ENCODE assay signal across 14 cellular contexts in the genomic region with DNA sequence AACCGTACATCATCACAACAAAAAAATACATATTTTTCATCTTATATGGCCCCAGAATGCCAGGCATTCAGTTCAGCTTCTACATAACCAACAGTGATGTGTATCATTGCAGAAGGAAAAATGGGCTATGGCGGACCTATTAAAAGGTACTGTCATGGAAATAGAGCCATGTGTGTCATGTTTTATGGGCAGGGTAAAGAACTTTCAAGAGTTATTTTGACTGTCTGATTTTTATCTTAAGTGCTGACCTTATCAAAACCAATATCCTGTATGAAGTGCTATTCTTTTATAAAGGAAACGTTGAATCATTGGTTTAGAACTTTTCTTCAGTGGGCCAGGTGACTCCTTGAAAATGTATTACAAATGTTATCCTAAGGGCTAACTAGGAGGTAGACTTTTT.
"Had no signal": no experiment of that assay in that cellular context is flagged by ENCODE, and none has a peak within 500 bp of the region (broad histone marks: within the 10 kb centered on the region; RNA-seq: fewer than 3 reads in every experiment).

No MANE protein-coding gene starts in this region.

- DNase-seq: activated effector memory CD4-positive, alpha-beta T cell treated with Interleukin-2 at 50 U/mL for 16 hours; activated naive CD4-positive, alpha-beta T cell treated with anti-CD3 and anti-CD28 coated beads, Interleukin-2, amount 10 ng/mL, durations not matched to agents 7 days and 5 days; adrenal gland; hypothalamus; lower lobe of right lung; SHP77 treated with DMSO at 0.1 percent for 48 hours; SK-N-SH; stimulated activated CD4-positive, alpha-beta T cell treated with anti-CD3 and anti-CD28 coated beads, Interleukin-12 subunit alpha, Interleukin-12 subunit beta, amount 100 ng/mL, for 4 hours; stimulated activated CD4-positive, alpha-beta T cell treated with anti-CD3 and anti-CD28 coated beads, Interleukin-1b, Interleukin-23, amount 100 ng/mL, for 48 hours; stimulated activated CD8-positive, alpha-beta memory T cell treated with anti-CD3 and anti-CD28 coated beads, Interleukin-4, amount 100 ng/mL, for 48 hours; stomach; T-cell; T1000 had no signal

- H3K9me3 Mint-ChIP-seq: activated naive CD4-positive, alpha-beta T cell treated with anti-CD3 and anti-CD28 coated beads, Interleukin-2, amount 10 ng/mL, durations not matched to agents 7 days and 5 days; T-cell had no signal

- H3K27me3 Mint-ChIP-seq: activated naive CD4-positive, alpha-beta T cell treated with anti-CD3 and anti-CD28 coated beads, Interleukin-2, amount 10 ng/mL, durations not matched to agents 7 days and 5 days; T-cell; type B pancreatic cell had no signal

- H3K4me3 Mint-ChIP-seq: activated naive CD4-positive, alpha-beta T cell treated with anti-CD3 and anti-CD28 coated beads, Interleukin-2, amount 10 ng/mL, durations not matched to agents 7 days and 5 days; T-cell; type B pancreatic cell had no signal

- ATAC-seq: lower lobe of right lung, T-cell had no signal

- H3K27ac Mint-ChIP-seq: activated naive CD4-positive, alpha-beta T cell treated with anti-CD3 and anti-CD28 coated beads, Interleukin-2, amount 10 ng/mL, durations not matched to agents 7 days and 5 days; T-cell; type B pancreatic cell had no signal
